In the genomic region with DNA sequence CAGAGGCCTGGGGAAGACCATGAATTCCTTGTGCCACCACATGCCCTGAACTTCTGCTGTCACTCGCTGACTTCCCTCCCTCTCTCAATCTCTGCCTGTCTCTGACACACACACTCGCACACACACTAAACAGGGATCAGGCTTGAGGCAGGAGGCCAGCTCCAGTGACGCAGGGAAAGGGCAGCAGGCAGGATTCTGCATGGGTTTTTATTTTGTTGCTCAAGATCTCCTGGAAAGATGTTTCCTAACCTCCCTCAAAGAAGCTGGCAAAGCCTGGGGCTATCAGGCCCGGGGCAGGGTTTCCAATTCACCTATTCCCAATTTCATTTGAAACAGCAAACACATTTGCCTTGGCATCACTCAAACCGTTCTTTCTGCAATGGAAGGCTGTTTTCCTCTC, we compare ENCODE assay signal across 25 cellular contexts. TPM values are rescaled to one million over a fixed set of nuclear protein-coding genes. Genes with fewer than 3 reads are reported as not detected.
DNase-seq lines count a peak whose midpoint lies in the region; TF ChIP-seq lines count a peak whose summit lies in the region.
"Had no signal": no experiment of that assay in that cellular context is flagged by ENCODE, and none has a peak within 500 bp of the region (broad histone marks: within the 10 kb centered on the region; RNA-seq: fewer than 3 reads in every experiment).

No MANE protein-coding gene starts in this region.

- H3K4me3 ChIP-seq in breast epithelium (no peak overlapping the region), adipocyte (ENCODE audit: low read length) (no peak overlapping the region), fibroblast of villous mesenchyme (ENCODE audit: low read depth, low read length) (no peak overlapping the region), colonic mucosa (no peak overlapping the region)
- H3K4me3 ChIP-seq: K562, left lung, prostate gland, SJCRH30 had no signal

- H3K4me1 ChIP-seq in breast epithelium (no peaks in the 10 kb centered on the region), adipocyte (ENCODE audit: control insufficient read depth, insufficient read depth, low read length) (peaks cover 28% of the 10 kb centered on the region), colonic mucosa (no peaks in the 10 kb centered on the region)
- H3K4me1 ChIP-seq: left lung, SJCRH30 had no signal

- TF ChIP-seq CTCF in MCF 10A (IDR thresholded peaks at IDR 0.05; ENCODE audit: unreplicated experiment) (no peak), breast epithelium (IDR thresholded peaks at IDR 0.05) (no peak), fibroblast of villous mesenchyme (IDR thresholded peaks at IDR 0.05; ENCODE audit: insufficient read depth, low read depth, low read length) (no peak), colonic mucosa (IDR thresholded peaks at IDR 0.05) (no peak)

- peaks cover under 1% of the 10 kb centered on the region for H3K9me3 Mint-ChIP-seq in MCF 10A (ENCODE audit: unreplicated experiment)

- H3K9ac ChIP-seq in adipocyte (ENCODE audit: low read length) (no peak overlapping the region), colonic mucosa (ENCODE audit: low read depth in 2 of 2, low read length in 2 of 2) (no peak overlapping the region)

- CTCF ChIA-PET in MCF 10A (lab: Yijun Ruan, JAX): interaction anchor here (0.6 to 7.3 kb wide), 19 partner anchors 8 to 645 kb away, joined by 3 to 67 read pairs (median 4); partner anchors contain the start of genes C1RL, C1S and PEX5

- DNase-seq in MCF 10A (ENCODE audit: unreplicated experiment) (peak; percentile 84), breast epithelium (ENCODE audit: low spot score in 2 of 2) (no peak), adipocyte (ENCODE audit: low read depth) (peak; percentile 90), fibroblast of villous mesenchyme (ENCODE audit: low read depth) (peak; percentile 79), stromal cell of bone marrow (ENCODE audit: low read depth) (peak; percentile 46), DMS79 treated with DMSO at 0.1 percent for 48 hours (lab: John Stamatoyannopoulos, UW) (no peak), colonic mucosa (no peak), NCI-H2029 treated with DMSO at 0.1 percent for 48 hours (lab: John Stamatoyannopoulos, UW) (no peak)
- DNase-seq: 8988T; activated CD4-positive, alpha-beta T cell treated with anti-CD3 and anti-CD28 coated beads, Interleukin-2, amount 50 U/mL, for 4 hours; activated effector memory CD4-positive, alpha-beta T cell treated with anti-CD3 and anti-CD28 coated beads, Interleukin-2, amount 50 U/mL, for 16 hours; amniotic stem cell; GOT3; head of caudate nucleus; left lung; NCI-H187; NCI-H226; nephron progenitor cell; SJCRH30; stimulated activated CD4-positive, alpha-beta T cell treated with anti-CD3 and anti-CD28 coated beads, Interleukin-4, amount 100 ng/mL, for 4 hours; T-helper 2 cell had no signal

- H3K27me3 ChIP-seq in breast epithelium (no peaks in the 10 kb centered on the region), adipocyte (replicated peaks; ENCODE audit: control insufficient read depth, insufficient read depth, low read length) (peaks cover 24% of the 10 kb centered on the region), colonic mucosa (no peaks in the 10 kb centered on the region)

- H3K9me3 ChIP-seq in breast epithelium (no peaks in the 10 kb centered on the region), adipocyte (ENCODE audit: control insufficient read depth, low read length) (peaks cover 10% of the 10 kb centered on the region), colonic mucosa (no peaks in the 10 kb centered on the region)
- H3K9me3 ChIP-seq: left lung, prostate gland, SJCRH30 had no signal

- H3K27ac ChIP-seq in breast epithelium (no peak overlapping the region), colonic mucosa (no peak overlapping the region)
- H3K27ac ChIP-seq: C4-2B, left lung, prostate gland, SJCRH30 had no signal

- H3K4me3 Mint-ChIP-seq in MCF 10A (ENCODE audit: unreplicated experiment): peak overlapping the region; percentile 7
- H3K4me3 Mint-ChIP-seq: nephron progenitor cell had no signal

- no TSS peak for BruUV-seq in MCF 10A (replicated peaks; lab: Mats Ljungman, UMichigan)

- H3K36me3 Mint-ChIP-seq in MCF 10A (ENCODE audit: insufficient read depth, unreplicated experiment): peaks cover 6% of the 10 kb centered on the region

- peak overlapping the region; percentile 60 for H3K27ac Mint-ChIP-seq in MCF 10A (ENCODE audit: low read depth, unreplicated experiment)
- H3K27ac Mint-ChIP-seq: nephron progenitor cell had no signal

- POLR2A ChIA-PET in MCF 10A (lab: Yijun Ruan, JAX): interaction anchor here (0.6 to 2.7 kb wide), 5 partner anchors 9 to 318 kb away, joined by 3 to 7 read pairs (median 3); no protein-coding TSS in a partner anchor

- intact Hi-C loops in MCF 10A (cut with micrococcal nuclease): loop anchor here (2.0 kb wide), 1 partner anchor 27 kb away; the partner anchor contains the start of gene PEX5
- intact Hi-C loops in breast epithelium (cut with DNase I; ENCODE audit: low total_unique reads): no loop called here
- intact Hi-C loops in colonic mucosa (cut with DNase I): no loop called here

- no peak for TF ChIP-seq POLR2A in breast epithelium (IDR thresholded peaks at IDR 0.05)

- H3K27me3 Mint-ChIP-seq in MCF 10A (ENCODE audit: insufficient read depth, unreplicated experiment): no peaks in the 10 kb centered on the region

- no peaks in the 10 kb centered on the region for H3K36me3 ChIP-seq in breast epithelium
- H3K36me3 ChIP-seq in adipocyte (ENCODE audit: control insufficient read depth, insufficient read depth, low read length, severe bottlenecking): no peaks in the 10 kb centered on the region
- no peaks in the 10 kb centered on the region for H3K36me3 ChIP-seq in colonic mucosa
- H3K36me3 ChIP-seq: prostate gland, SJCRH30 had no signal

- peaks cover 26% of the 10 kb centered on the region for H3K4me1 Mint-ChIP-seq in MCF 10A (ENCODE audit: insufficient read depth, unreplicated experiment)
- H3K4me1 Mint-ChIP-seq: nephron progenitor cell had no signal

RNA-seq across cellular contexts. Expression of gene PEX5, which starts 27.7 kb away (rescaled TPM):
- 42.2 and 49.4 TPM in 2 replicates for total RNA-seq in MCF 10A (2022)
- total RNA-seq in breast epithelium: 10 to 100 TPM; 41.7 to 79.7 (median 62.6) TPM
- total RNA-seq in fibroblast of villous mesenchyme: 25.9 and 30.3 TPM in 2 replicates
- total RNA-seq in colonic mucosa: 10 to 100 TPM; 31.4 to 35.4 TPM

RNA-seq across cellular contexts. Expression of gene CLSTN3, which starts 31.6 kb away (rescaled TPM):
- 34.6 and 40.2 TPM in 2 replicates for total RNA-seq in MCF 10A (2022)
- total RNA-seq in breast epithelium: 10 to 100 TPM; 23.9 to 58.7 (median 40.3) TPM
- total RNA-seq in fibroblast of villous mesenchyme: 11.3 and 19.0 TPM in 2 replicates
- 10 to 100 TPM; 13.6 to 17.0 TPM for total RNA-seq in colonic mucosa

RNA-seq across cellular contexts. Expression of gene RBP5, which starts 33.1 kb away (rescaled TPM):
- total RNA-seq in MCF 10A (2022) (not detected in 2 replicates), breast epithelium (1 to 10 TPM; 1.1 to 3.3 (median 2.9) TPM), fibroblast of villous mesenchyme (not detected in 2 replicates), colonic mucosa (1 to 10 TPM; 2.4 to 3.7 TPM)
- total RNA-seq: mononuclear cell, SJCRH30 had no signal

RNA-seq across cellular contexts. Expression of gene C1RL, which starts 52.8 kb away (rescaled TPM):
- total RNA-seq in MCF 10A (2022) (49.8 and 55.7 TPM in 2 replicates), breast epithelium (100 to 1,000 TPM in 2 of 3 donors, 10 to 100 TPM in 1; 80.6 to 138 (median 124) TPM), fibroblast of villous mesenchyme (30.2 and 34.5 TPM in 2 replicates), colonic mucosa (10 to 100 TPM; 39.5 to 39.7 TPM)

Comparison
In these comparisons a context has a peak if more than half of its experiments do, and no peak if none do; other contexts are left out.
1. DNase-seq: peak in MCF 10A (single experiment), adipocyte (single experiment), fibroblast of villous mesenchyme (single experiment) and stromal cell of bone marrow (single experiment); none in breast epithelium (0 of 2), DMS79 treated with DMSO at 0.1 percent for 48 hours (single experiment), colonic mucosa (single experiment) and NCI-H2029 treated with DMSO at 0.1 percent for 48 hours (single experiment).